In genomic region chr4:179114615-179115014, GRCh38 we compare ENCODE assay signal across 3 cellular contexts.
TF ChIP-seq lines count a peak whose summit lies in the region.

No MANE protein-coding gene starts in this region.

TF ChIP-seq in GM23338, 12 proteins besides CTCF, POLR2A, EP300 and RAD21 (continued from another document):
- peak; percentile 33 for TF ChIP-seq REST (IDR thresholded peaks at IDR 0.05; ENCODE audit: unreplicated experiment)

TF ChIP-seq in HCT116, 20 proteins besides CTCF, POLR2A, EP300 and RAD21 (continued from another document):
- peak; percentile 23; the same call in 1 of the 2 replicates for TF ChIP-seq REST (IDR thresholded peaks at IDR 0.05; ENCODE audit: low read depth)

TF ChIP-seq in Ishikawa, 13 proteins besides CTCF, POLR2A, EP300 and RAD21 (continued from another document):
- TF ChIP-seq REST (IDR thresholded peaks at IDR 0.05; ENCODE audit: low read depth) = peak; percentile 68
TF ChIP-seq in Ishikawa: peak in this region for 1.
